ENCODE assay signal across 26 cellular contexts in the genomic region with DNA sequence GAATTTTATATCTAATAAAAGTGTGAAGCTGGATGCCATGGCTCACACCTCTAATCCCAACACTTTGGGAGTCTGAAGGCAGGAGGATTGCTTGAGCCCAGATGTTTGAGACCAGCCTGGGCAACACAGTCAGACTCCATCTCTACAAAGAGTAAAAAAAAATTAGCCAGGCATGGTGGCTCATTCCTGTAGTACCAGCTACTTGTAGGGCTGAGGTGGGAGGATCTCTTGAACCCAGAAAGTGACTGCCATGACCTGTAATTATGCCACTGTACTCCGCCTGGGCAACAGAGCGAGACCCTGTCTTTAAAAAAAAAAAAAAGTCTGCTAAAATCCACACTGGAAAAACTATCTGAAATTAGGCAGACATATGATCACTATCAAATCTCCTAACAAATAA.
"Had no signal": no experiment of that assay in that cellular context is flagged by ENCODE, and none has a peak within 500 bp of the region (broad histone marks: within the 10 kb centered on the region; RNA-seq: fewer than 3 reads in every experiment).

No MANE protein-coding gene starts in this region.

- DNase-seq: colonic mucosa; effector memory CD4-positive, alpha-beta T cell; foreskin melanocyte; glutamatergic neuron; heart right ventricle; hippocampal formation; left cardiac atrium; left lung; mesenchymal stem cell; midbrain; naive thymus-derived CD4-positive, alpha-beta T cell; sigmoid colon; spleen; stimulated activated CD4-positive, alpha-beta T cell treated with anti-CD3 and anti-CD28 coated beads, Interleukin-4, amount 100 ng/mL, for 4 hours; stimulated activated naive CD8-positive, alpha-beta T cell treated with anti-CD3 and anti-CD28 coated beads, Interleukin-15, Interleukin-2, amounts not matched to agents 100 U/mL and 50 U/mL, for 24 hours; substantia nigra; testis; tibial artery; upper lobe of left lung had no signal

- H3K27me3 ChIP-seq: colonic mucosa, esophagus muscularis mucosa, heart right ventricle, left lung, neural progenitor cell, right atrium auricular region, sigmoid colon, spleen, testis, tibial artery, upper lobe of left lung had no signal

- H3K9ac ChIP-seq: neural progenitor cell had no signal

- H3K4me1 ChIP-seq: colonic mucosa, left lung, prostate gland, testis had no signal

- H3K27ac ChIP-seq: colonic mucosa, esophagus muscularis mucosa, heart right ventricle, left lung, neural progenitor cell, prostate gland, right atrium auricular region, sigmoid colon, spleen, testis, tibial artery, upper lobe of left lung had no signal

- FAIRE-seq: endothelial cell of umbilical vein, urothelium cell line had no signal

- H3K4me2 ChIP-seq: neural progenitor cell had no signal

- ATAC-seq: heart right ventricle; left cardiac atrium; left lung; naive thymus-derived CD4-positive, alpha-beta T cell; stimulated activated memory B cell treated with anti-CD40 and anti-IgM and Interleukin-4, amounts not matched to agents 10 μg/mL and 1 μg/mL and 100 μg/mL, for 72 hours; stimulated activated naive CD8-positive, alpha-beta T cell treated with anti-CD3 and anti-CD28 coated beads, Interleukin-15, Interleukin-2, amounts not matched to agents 100 U/mL and 50 U/mL, for 24 hours had no signal

- H2AFZ ChIP-seq: neural progenitor cell had no signal

- H3K36me3 ChIP-seq: colonic mucosa, esophagus muscularis mucosa, heart right ventricle, left lung, neural progenitor cell, prostate gland, right atrium auricular region, sigmoid colon, spleen, tibial artery, upper lobe of left lung had no signal

- H3K4me3 ChIP-seq: colonic mucosa, esophagus muscularis mucosa, heart right ventricle, left lung, neural progenitor cell, prostate gland, right atrium auricular region, sigmoid colon, spleen, testis, tibial artery, upper lobe of left lung had no signal

- H3K9me3 ChIP-seq: colonic mucosa, esophagus muscularis mucosa, left lung, prostate gland, right atrium auricular region, sigmoid colon, spleen, testis, upper lobe of left lung had no signal
